Comparison of ENCODE assay signal across 9 cellular contexts in genomic region chr6:71886184-71887005, GRCh38. TPM values are rescaled to one million over a fixed set of nuclear protein-coding genes. Genes with fewer than 3 reads are reported as not detected.
DNase-seq lines count a peak whose midpoint lies in the region; ATAC-seq and TF ChIP-seq lines count a peak whose summit lies in the region.
"Had no signal": no experiment of that assay in that cellular context is flagged by ENCODE, and none has a peak within 500 bp of the region (broad histone marks: within the 10 kb centered on the region; RNA-seq: fewer than 3 reads in every experiment).

Gene RIMS1 (plus strand): TSS chr6:71886550. CDS start chr6:71887024, 474 bp downstream.

- H3K9me3 ChIP-seq in AG04450 (ENCODE audit: control insufficient read depth, insufficient read depth, low read length) = no peaks in the 10 kb centered on the region; the same call in 1 of the 2 replicates

- H3K36me3 Mint-ChIP-seq in naive thymus-derived CD8-positive, alpha-beta T cell = peaks cover 0 to 8% (median 2%) of the 10 kb centered on the region in 3 donors

- DNase-seq in AG04450 (ENCODE audit: low read depth, low spot score) = no peak
- DNase-seq in NCI-H526 (lab: John Stamatoyannopoulos, UW) = peak; percentile 25 to 70
- DNase-seq in dorsolateral prefrontal cortex = peak in 9 of 10 donors; percentile 24 to 70 (median 55)
- no peak for DNase-seq in naive thymus-derived CD8-positive, alpha-beta T cell
- DNase-seq in activated effector memory CD4-positive, alpha-beta T cell treated with anti-CD3 and anti-CD28 coated beads, Interleukin-2, amount 50 U/mL, for 16 hours = no peak
- no peak for DNase-seq in GOT3 (lab: John Stamatoyannopoulos, UW)

- peak; percentile 48 for TF ChIP-seq CTCF in AG04450 (IDR thresholded peaks at IDR 0.05; ENCODE audit: low read depth, low read length)
- peak in 14 of 56 donors; percentile 8 to 33 (median 16) for TF ChIP-seq CTCF in dorsolateral prefrontal cortex (IDR thresholded peaks at IDR 0.05 in 54 of 56, conservative IDR thresholded peaks at IDR 0.05 in 2 of 56; ENCODE audit: low read depth in 1 of 56, partially characterized antibody in 56 of 56)

- POLR2A ChIA-PET in AG04450 (lab: Yijun Ruan, JAX) = no interaction called here
- POLR2A ChIA-PET in naive thymus-derived CD8-positive, alpha-beta T cell (lab: Charles Lee) = no interaction called here

- peak; percentile 84 for ATAC-seq in GM18517 (IDR thresholded peaks at IDR 0.05; ENCODE audit: unreplicated experiment)
- ATAC-seq in HG02943 (IDR thresholded peaks at IDR 0.05; ENCODE audit: low read depth, unreplicated experiment) = peak; percentile 78
- ATAC-seq in naive thymus-derived CD8-positive, alpha-beta T cell = peak in 1 of 2 donors; percentile 23

- H3K27me3 ChIP-seq in AG04450 (ENCODE audit: control insufficient read depth, insufficient read depth, low read length) (peaks cover 15% of the 10 kb centered on the region), dorsolateral prefrontal cortex (peaks cover 0 to 4% (median 0%) of the 10 kb centered on the region in 45 donors)

- H3K27me3 Mint-ChIP-seq in naive thymus-derived CD8-positive, alpha-beta T cell = peaks cover 35 to 74% (median 41%) of the 10 kb centered on the region in 5 donors

- intact Hi-C loops in dorsolateral prefrontal cortex (cut with DNase I) = no loop called here

- H3K27ac ChIP-seq in AG04450 (ENCODE audit: low read depth, low read length) (no peak within 1 kb of the TSS), dorsolateral prefrontal cortex (peak within 1 kb of the TSS in 53 of 59 donors; percentile 22 to 93 (median 74))

- CTCF ChIA-PET in AG04450 (lab: Charles Lee) = interaction anchor here (1.1 kb wide), 1 partner anchor 15 kb away, joined by 3 read pairs; no protein-coding TSS in a partner anchor

- no peak within 1 kb of the TSS for H3K27ac Mint-ChIP-seq in naive thymus-derived CD8-positive, alpha-beta T cell

- peaks cover 0 to 14% (median 3%) of the 10 kb centered on the region in 4 donors for H3K4me1 Mint-ChIP-seq in naive thymus-derived CD8-positive, alpha-beta T cell

- peak within 1 kb of the TSS; percentile 56 for H3K4me3 ChIP-seq in AG04450 (ENCODE audit: low read depth, low read length)
- H3K4me3 ChIP-seq in dorsolateral prefrontal cortex = peak within 1 kb of the TSS; percentile 49 to 82 (median 68)

- peaks cover 0 to 13% (median 0%) of the 10 kb centered on the region in 9 donors for H3K9me3 Mint-ChIP-seq in naive thymus-derived CD8-positive, alpha-beta T cell

- peak within 1 kb of the TSS; percentile 20 to 81 (median 54) for H3K4me3 Mint-ChIP-seq in naive thymus-derived CD8-positive, alpha-beta T cell

RNA-seq across cellular contexts. Expression of gene RIMS1, which starts in this region (rescaled TPM):
- 0.91 and 1.0 TPM in 2 replicates for polyA plus RNA-seq in AG04450 (2011; rRNA removed)
- 6.8 TPM in 2 replicates for polyA minus RNA-seq in AG04450 (2011; rRNA and poly(A)+ RNA removed)
- total RNA-seq in dorsolateral prefrontal cortex = 100 to 1,000 TPM in 101 of 120 experiments, 10 to 100 TPM in 19; 54.5 to 158 (median 117) TPM
- total RNA-seq in naive thymus-derived CD8-positive, alpha-beta T cell = not detected
- not detected for polyA plus RNA-seq in naive thymus-derived CD8-positive, alpha-beta T cell
- polyA plus RNA-seq: keratinocyte had no signal

Comparison
In these comparisons a context has a peak if more than half of its experiments do, and no peak if none do; other contexts are left out.
1. RNA of gene RIMS1 (total RNA-seq): 54.5 to 158 TPM in dorsolateral prefrontal cortex; not detected in naive thymus-derived CD8-positive, alpha-beta T cell; every median in the first group is over 10 times any median in the second.
2. DNase-seq: peak in NCI-H526 (2 of 2) and dorsolateral prefrontal cortex (9 of 10); none in AG04450 (single experiment), naive thymus-derived CD8-positive, alpha-beta T cell (0 of 10), activated effector memory CD4-positive, alpha-beta T cell treated with anti-CD3 and anti-CD28 coated beads, Interleukin-2, amount 50 U/mL, for 16 hours (single experiment) and GOT3 (single experiment).